In genomic region chr3:138187296-138188012, GRCh38 we compare ENCODE assay signal across 8 cellular contexts.
DNase-seq lines count a peak whose midpoint lies in the region; ATAC-seq and TF ChIP-seq lines count a peak whose summit lies in the region.

ARMC8 (plus strand) TSS chr3:138187301; CDS start chr3:138187555, 254 bp downstream.

- H3K4me3 ChIP-seq in DND-41 (ENCODE audit: low read depth in 1 of 2, low read length in 2 of 2) (peak within 1 kb of the TSS; percentile 58 to 74), rectal smooth muscle tissue (ENCODE audit: low read length) (peak within 1 kb of the TSS; percentile 98)

- peaks cover 51% of the 10 kb centered on the region for H3K79me2 ChIP-seq in DND-41 (ENCODE audit: insufficient read depth, low read length)

- TF ChIP-seq CTCF in DND-41 (IDR thresholded peaks at IDR 0.05; ENCODE audit: borderline replicate concordance, extremely low read depth, low read length, poor library complexity, severe bottlenecking): no peak

- peak within 1 kb of the TSS; percentile 93 for H2AFZ ChIP-seq in DND-41 (ENCODE audit: low read depth, low read length)

- H3K9me3 ChIP-seq in DND-41 (ENCODE audit: insufficient read depth, low read length, severe bottlenecking): no peaks in the 10 kb centered on the region

- H3K9ac ChIP-seq in DND-41 (ENCODE audit: low read depth, low read length): peak within 1 kb of the TSS; percentile 85
- peak within 1 kb of the TSS; percentile 97 for H3K9ac ChIP-seq in rectal smooth muscle tissue (ENCODE audit: low read length)

- H3K4me1 ChIP-seq in DND-41 (ENCODE audit: insufficient read depth, low read length) (peaks cover 37% of the 10 kb centered on the region), rectal smooth muscle tissue (ENCODE audit: control insufficient read depth, insufficient read depth, low read length) (peaks cover 14% of the 10 kb centered on the region)

- H3K36me3 ChIP-seq in DND-41 (ENCODE audit: insufficient read depth, low read length) (peaks cover 23% of the 10 kb centered on the region), rectal smooth muscle tissue (ENCODE audit: control insufficient read depth, insufficient read depth, low read length) (no peaks in the 10 kb centered on the region)

- peak within 1 kb of the TSS; percentile 92 for H3K4me2 ChIP-seq in DND-41 (ENCODE audit: insufficient read depth, low read length)

- peak within 1 kb of the TSS; percentile 99 for H3K27ac ChIP-seq in DND-41 (ENCODE audit: low read length)
- H3K27ac ChIP-seq in rectal smooth muscle tissue (ENCODE audit: low read depth, low read length): peak within 1 kb of the TSS; percentile 100

- ATAC-seq in DND-41 (ENCODE audit: insufficient read depth, low read depth): peak; percentile 87
- peak; percentile 63 for ATAC-seq in GM19397 (IDR thresholded peaks at IDR 0.05; ENCODE audit: unreplicated experiment)
- ATAC-seq in HG03520 (IDR thresholded peaks at IDR 0.05; ENCODE audit: unreplicated experiment): peak; percentile 42

- peaks cover 33% of the 10 kb centered on the region for H4K20me1 ChIP-seq in DND-41 (ENCODE audit: insufficient read depth, low read length)

- DNase-seq in DND-41: no peak
- DNase-seq in SHP77 treated with DMSO at 0.1 percent for 48 hours (lab: John Stamatoyannopoulos, UW): peak; percentile 82
- DNase-seq in astrocyte of the hippocampus (ENCODE audit: low read depth, low spot score): peak; percentile 76
- peak; percentile 98 for DNase-seq in hepatic stellate cell (ENCODE audit: low spot score)
- no peak for DNase-seq in T-helper 9 cell

- no peaks in the 10 kb centered on the region for H3K27me3 ChIP-seq in DND-41 (ENCODE audit: insufficient read depth, low read length, poor library complexity)
- H3K27me3 ChIP-seq in rectal smooth muscle tissue (ENCODE audit: control insufficient read depth, insufficient read depth, low read length): no peaks in the 10 kb centered on the region

Comparison
In these comparisons a context has a peak if more than half of its experiments do, and no peak if none do; other contexts are left out.
1. DNase-seq: peak in SHP77 treated with DMSO at 0.1 percent for 48 hours (single experiment), astrocyte of the hippocampus (single experiment) and hepatic stellate cell (single experiment); none in DND-41 (single experiment) and T-helper 9 cell (single experiment).
2. Peak in every context shown above with its lines, with median percentiles within 50 percentile points of each other: ATAC-seq.